31 cellular contexts compared by ENCODE assay signal in the genomic region with DNA sequence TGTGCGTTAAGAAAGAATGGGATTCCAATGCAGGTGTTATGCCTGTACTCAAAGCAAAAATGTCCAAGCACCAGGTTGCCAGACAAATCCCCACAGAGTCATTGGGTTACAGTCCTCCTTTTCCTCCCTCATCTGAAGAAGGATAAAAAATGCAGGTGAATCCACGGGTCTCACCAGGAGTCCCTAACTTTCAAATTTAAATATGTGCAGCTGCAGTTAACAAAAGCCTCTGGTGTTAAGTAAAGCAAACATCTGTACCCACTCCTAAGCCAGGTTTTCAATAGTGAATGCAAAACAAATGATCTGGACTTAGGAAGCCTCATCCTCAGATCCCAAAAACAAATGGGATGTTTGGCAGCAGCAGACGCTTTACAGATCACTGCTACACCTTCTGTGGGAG.
"Had no signal": no experiment of that assay in that cellular context is flagged by ENCODE, and none has a peak within 500 bp of the region (broad histone marks: within the 10 kb centered on the region; RNA-seq: fewer than 3 reads in every experiment).

No MANE protein-coding gene starts in this region.

- H3K4me1 Mint-ChIP-seq: nephron; neural crest cell; stimulated activated naive CD8-positive, alpha-beta T cell treated with anti-CD3 and anti-CD28 coated beads, Interleukin-15, amount 100 ng/mL, for 72 hours had no signal

- H3K36me3 Mint-ChIP-seq: stimulated activated memory B cell treated with anti-CD40 and anti-IgM and Interleukin-4, amounts not matched to agents 10 μg/mL and 1 μg/mL and 100 μg/mL, for 72 hours had no signal

- H3K27me3 ChIP-seq: neutrophil, right atrium auricular region, right lobe of liver, tibial artery, upper lobe of right lung had no signal

- H3K27ac ChIP-seq: lower lobe of right lung, neutrophil, parathyroid adenoma, right atrium auricular region, right lobe of liver, thoracic aorta, tibial artery, upper lobe of right lung had no signal

- FAIRE-seq: keratinocyte, urothelium cell line had no signal

- H3K4me3 Mint-ChIP-seq: naive thymus-derived CD8-positive, alpha-beta T cell; nephron; neural crest cell; stimulated activated memory B cell treated with anti-CD40 and anti-IgM and Interleukin-4, amounts not matched to agents 10 μg/mL and 1 μg/mL and 100 μg/mL, for 72 hours; stimulated activated naive CD8-positive, alpha-beta T cell treated with anti-CD3 and anti-CD28 coated beads, Interleukin-15, amount 100 ng/mL, for 72 hours had no signal

- H3K4me2 ChIP-seq: smooth muscle cell had no signal

- H3K4me3 ChIP-seq: lower lobe of right lung, right atrium auricular region, right lobe of liver, smooth muscle cell, thoracic aorta, tibial artery, upper lobe of right lung had no signal

- H3K36me3 ChIP-seq: lower lobe of right lung, neutrophil, right atrium auricular region, right lobe of liver, thoracic aorta, tibial artery, upper lobe of right lung had no signal

- H3K4me1 ChIP-seq: lower lobe of right lung, parathyroid adenoma, right atrium auricular region, right lobe of liver, tibial artery, upper lobe of right lung had no signal

- H3K79me2 ChIP-seq: parathyroid adenoma had no signal

- ATAC-seq: left cardiac atrium; left lobe of liver; left ventricle myocardium superior; lower lobe of right lung; naive thymus-derived CD8-positive, alpha-beta T cell; right lobe of liver; stimulated activated memory B cell treated with anti-CD40 and anti-IgM and Interleukin-4, amounts not matched to agents 10 μg/mL and 1 μg/mL and 100 μg/mL, for 72 hours; stimulated activated naive CD8-positive, alpha-beta T cell treated with anti-CD3 and anti-CD28 coated beads, Interleukin-15, amount 100 ng/mL, for 72 hours; upper lobe of right lung had no signal

- H3K9ac ChIP-seq: parathyroid adenoma had no signal

- DNase-seq: hippocampal formation; kidney glomerular epithelial cell; left cardiac atrium; left ventricle myocardium superior; lower lobe of right lung; mammary epithelial cell; mesenchymal stem cell; naive thymus-derived CD8-positive, alpha-beta T cell; occipital lobe; right lobe of liver; stimulated activated CD4-positive, alpha-beta T cell treated with anti-CD3 and anti-CD28 coated beads, Interleukin-1b, Interleukin-23, amount 100 ng/mL, for 48 hours; stimulated activated CD4-positive, alpha-beta T cell treated with anti-CD3 and anti-CD28 coated beads, Interleukin-2, amount 100 ng/mL, for 48 hours; stimulated activated CD4-positive, alpha-beta T cell treated with anti-CD3 and anti-CD28 coated beads, Interleukin-4, amount 100 ng/mL, for 4 hours; stimulated activated CD8-positive, alpha-beta memory T cell treated with anti-CD3 and anti-CD28 coated beads, Interleukin-4, amount 100 ng/mL, for 48 hours; stimulated activated naive CD4-positive, alpha-beta T cell treated with Interleukin-2 at 50 U/mL for 16 hours; stimulated activated naive CD8-positive, alpha-beta T cell treated with anti-CD3 and anti-CD28 coated beads, Interleukin-15, amount 100 ng/mL, for 72 hours; tibial artery; trophoblast cell; upper lobe of right lung had no signal

- H2AFZ ChIP-seq: parathyroid adenoma had no signal

- H3K27me3 Mint-ChIP-seq: naive thymus-derived CD8-positive, alpha-beta T cell; stimulated activated memory B cell treated with anti-CD40 and anti-IgM and Interleukin-4, amounts not matched to agents 10 μg/mL and 1 μg/mL and 100 μg/mL, for 72 hours; stimulated activated naive CD8-positive, alpha-beta T cell treated with anti-CD3 and anti-CD28 coated beads, Interleukin-15, amount 100 ng/mL, for 72 hours had no signal

- H3K9me3 ChIP-seq: lower lobe of right lung, neutrophil, right atrium auricular region, right lobe of liver, thoracic aorta, upper lobe of right lung had no signal

- H3K27ac Mint-ChIP-seq: naive thymus-derived CD8-positive, alpha-beta T cell; nephron; progenitor cell of endocrine pancreas; stimulated activated memory B cell treated with anti-CD40 and anti-IgM and Interleukin-4, amounts not matched to agents 10 μg/mL and 1 μg/mL and 100 μg/mL, for 72 hours; stimulated activated naive CD8-positive, alpha-beta T cell treated with anti-CD3 and anti-CD28 coated beads, Interleukin-15, amount 100 ng/mL, for 72 hours had no signal
